ENCODE assay signal across 16 cellular contexts in genomic region chr11:85318573-85318972, GRCh38.
"Had no signal": no experiment of that assay in that cellular context is flagged by ENCODE, and none has a peak within 500 bp of the region (broad histone marks: within the 10 kb centered on the region; RNA-seq: fewer than 3 reads in every experiment).

No MANE protein-coding gene starts in this region.

- H3K4me1 Mint-ChIP-seq: activated naive CD4-positive, alpha-beta T cell treated with anti-CD3 and anti-CD28 coated beads, Interleukin-2, amount 50 U/mL, for 24 hours; neural progenitor cell had no signal

- ATAC-seq: gastroesophageal sphincter, heart right ventricle, left colon had no signal

- H3K4me3 Mint-ChIP-seq: activated naive CD4-positive, alpha-beta T cell treated with anti-CD3 and anti-CD28 coated beads, Interleukin-2, amount 50 U/mL, for 24 hours; activated T-cell treated with anti-CD3 and anti-CD28 coated beads, Interleukin-2, amount 50 U/mL, for 24 hours; neural progenitor cell; stimulated activated naive CD8-positive, alpha-beta T cell treated with anti-CD3 and anti-CD28 coated beads, Interleukin-15, Interleukin-2, amounts not matched to agents 100 ng/mL and 50 ng/mL, for 24 hours had no signal

- DNase-seq: activated CD4-positive, alpha-beta T cell treated with anti-CD3 and anti-CD28 coated beads, Interleukin-2, amount 50 U/mL, for 4 hours; activated CD4-positive, CD25-positive, alpha-beta regulatory T cell treated with anti-CD3 and anti-CD28 coated beads, Interleukin-2, amount 50 U/mL, for 72 hours; activated effector memory CD4-positive, alpha-beta T cell treated with Interleukin-2 at 50 U/mL for 16 hours; activated T-cell treated with anti-CD3 and anti-CD28 coated beads, Interleukin-2, amount 50 U/mL, for 24 hours; adrenal gland; heart right ventricle; left colon; midbrain; sigmoid colon; spleen; T1000; trophoblast cell had no signal

- H3K36me3 Mint-ChIP-seq: activated naive CD4-positive, alpha-beta T cell treated with anti-CD3 and anti-CD28 coated beads, Interleukin-2, amount 50 U/mL, for 24 hours; neural progenitor cell had no signal

- H3K27me3 Mint-ChIP-seq: activated naive CD4-positive, alpha-beta T cell treated with anti-CD3 and anti-CD28 coated beads, Interleukin-2, amount 50 U/mL, for 24 hours; activated T-cell treated with anti-CD3 and anti-CD28 coated beads, Interleukin-2, amount 50 U/mL, for 24 hours; stimulated activated naive CD8-positive, alpha-beta T cell treated with anti-CD3 and anti-CD28 coated beads, Interleukin-15, Interleukin-2, amounts not matched to agents 100 ng/mL and 50 ng/mL, for 24 hours had no signal

- H3K9me3 Mint-ChIP-seq: activated naive CD4-positive, alpha-beta T cell treated with anti-CD3 and anti-CD28 coated beads, Interleukin-2, amount 50 U/mL, for 24 hours; neural progenitor cell; stimulated activated naive CD8-positive, alpha-beta T cell treated with anti-CD3 and anti-CD28 coated beads, Interleukin-15, Interleukin-2, amounts not matched to agents 100 ng/mL and 50 ng/mL, for 24 hours had no signal

- H3K27ac Mint-ChIP-seq: activated naive CD4-positive, alpha-beta T cell treated with anti-CD3 and anti-CD28 coated beads, Interleukin-2, amount 50 U/mL, for 24 hours; activated T-cell treated with anti-CD3 and anti-CD28 coated beads, Interleukin-2, amount 50 U/mL, for 24 hours; neural progenitor cell; stimulated activated naive CD8-positive, alpha-beta T cell treated with anti-CD3 and anti-CD28 coated beads, Interleukin-15, Interleukin-2, amounts not matched to agents 100 ng/mL and 50 ng/mL, for 24 hours had no signal
